8 cellular contexts compared by ENCODE assay signal in genomic region chr18:21740724-21741510, GRCh38. TPM values are rescaled to one million over a fixed set of nuclear protein-coding genes. Genes with fewer than 3 reads are reported as not detected.
DNase-seq lines count a peak whose midpoint lies in the region; ATAC-seq and TF ChIP-seq lines count a peak whose summit lies in the region.

MIB1 (plus strand) TSS chr18:21740792; CDS start chr18:21741584, 792 bp downstream.

- TF ChIP-seq POLR2A in IMR-90 (IDR thresholded peaks at IDR 0.05; ENCODE audit: low read depth, low read length) = peak; percentile 71

- peak within 1 kb of the TSS; percentile 31; the same call in 1 of the 2 replicates for H2AK5ac ChIP-seq in IMR-90 (ENCODE audit: low read depth, low read length)

- H3K9me3 ChIP-seq in IMR-90 (ENCODE audit: control insufficient read depth, insufficient read depth, low read length) (no peaks in the 10 kb centered on the region), SJSA1 (replicated peaks) (no peaks in the 10 kb centered on the region)

- H3K27ac ChIP-seq in IMR-90 (ENCODE audit: insufficient read depth, low read length) (peak within 1 kb of the TSS; percentile 97), SJSA1 (peak within 1 kb of the TSS; percentile 84), adipose tissue (ENCODE audit: low read depth, low read length) (peak within 1 kb of the TSS; percentile 55)

- H3K4me1 ChIP-seq in IMR-90 (ENCODE audit: control insufficient read depth, insufficient read depth, low read length) (no peaks in the 10 kb centered on the region; the same call in 1 of the 2 replicates), SJSA1 (replicated peaks) (peaks cover 5% of the 10 kb centered on the region)

- dilution Hi-C loops in IMR-90 (cut with HindIII; ENCODE audit: low sequenced_read_pairs, unreplicated experiment) = no loop called here

- CTCF ChIA-PET in IMR-90 (lab: Yijun Ruan, JAX) = no interaction called here

- H4K5ac ChIP-seq in IMR-90 (ENCODE audit: low read depth, low read length) = peak within 1 kb of the TSS; percentile 46; the same call in 1 of the 2 replicates

- peak within 1 kb of the TSS; percentile 74; the same call in 1 of the 2 replicates for H3K18ac ChIP-seq in IMR-90 (ENCODE audit: low read depth, low read length)

- no peaks in the 10 kb centered on the region; the same call in 1 of the 2 replicates for H3K36me3 ChIP-seq in IMR-90 (ENCODE audit: control insufficient read depth, insufficient read depth, low read length)
- H3K36me3 ChIP-seq in SJSA1 = peaks cover 11% of the 10 kb centered on the region

- intact Hi-C loops in IMR-90 (cut with micrococcal nuclease) (loop anchor here (1.0 to 10.0 kb wide), 3 partner anchors 38 to 126 kb away; partner anchors contain the start of gene SNRPD1), left cardiac atrium (cut with DNase I) (no loop called here), posterior vena cava (cut with DNase I) (no loop called here)

- in situ Hi-C loops in G401 (cut with HindIII; ENCODE audit: low sequenced_read_pairs) (no loop called here), IMR-90 (cut with MboI; ENCODE audit: low sequenced_read_pairs) (no loop called here)

- ATAC-seq in GM21619 (IDR thresholded peaks at IDR 0.05; ENCODE audit: unreplicated experiment) = peak; percentile 47
- ATAC-seq in IMR-90 (ENCODE audit: low read depth) = peak; percentile 80
- ATAC-seq in left cardiac atrium = peak; percentile 85 to 89

- DNase-seq in G401 (ENCODE audit: low spot score) (no peak), IMR-90 (peak; percentile 41), SJSA1 (ENCODE audit: low read depth in 1 of 2, low spot score in 2 of 2) (peak in 1 of 2 experiments; percentile 99), left cardiac atrium (no peak), posterior vena cava (ENCODE audit: low spot score) (peak; percentile 100), HCEC 1CT (no peak)

- WGBS in IMR-90 (ENCODE audit: extremely low coverage in 2 of 2, insufficient read length in 1 of 2), 2 experiments = 0% methylated on average over 25 of the region's 95 CpGs; no CpG with 5 or more reads in 1 of the 2 experiments
- WGBS in adipose tissue, 3 donors = 1% methylated on average over 66 to 92 of the region's 95 CpGs

- TF ChIP-seq RAD21 in IMR-90 (IDR thresholded peaks at IDR 0.05; ENCODE audit: low read length) = no peak

- H2BK15ac ChIP-seq in IMR-90 (ENCODE audit: low read depth, low read length) = no peak within 1 kb of the TSS; the same call in 2 of the 3 replicates

- H3K79me1 ChIP-seq in IMR-90 (ENCODE audit: low read depth in 1 of 2, low read length in 2 of 2) = peaks cover 14 to 38% of the 10 kb centered on the region in 2 experiments

- peak within 1 kb of the TSS; percentile 85 for H3K4ac ChIP-seq in IMR-90 (ENCODE audit: low read depth, low read length)

- H4K91ac ChIP-seq in IMR-90 (ENCODE audit: insufficient read depth, low read depth, low read length) = peak within 1 kb of the TSS; percentile 67

- peak within 1 kb of the TSS; percentile 91 for H3K23ac ChIP-seq in IMR-90 (ENCODE audit: low read depth, low read length)

- H3K9me1 ChIP-seq in IMR-90 (ENCODE audit: insufficient read depth, low read length) = no peaks in the 10 kb centered on the region

- H2AFZ ChIP-seq in IMR-90 (replicated peaks; ENCODE audit: low read length, poor library complexity) = peak within 1 kb of the TSS; percentile 97

- H4K20me1 ChIP-seq in IMR-90 (ENCODE audit: insufficient read depth, low read length) = peaks cover 19% of the 10 kb centered on the region; the same call in 1 of the 2 replicates

- H3K4me3 ChIP-seq in IMR-90 (ENCODE audit: insufficient read depth, low read depth, low read length) = peak within 1 kb of the TSS; percentile 78
- peak within 1 kb of the TSS; percentile 77 for H3K4me3 ChIP-seq in SJSA1

- TF ChIP-seq CTCF in IMR-90 (conservative IDR thresholded peaks at IDR 0.05; ENCODE audit: low read depth, low read length) = no peak

- no TSS peak for BruUV-seq in IMR-90 (replicated peaks; lab: Mats Ljungman, UMichigan)

- H3K4me2 ChIP-seq in IMR-90 (ENCODE audit: low read depth, low read length) = peak within 1 kb of the TSS; percentile 85

- no peak within 1 kb of the TSS for H2BK20ac ChIP-seq in IMR-90 (ENCODE audit: low read depth, low read length)

- H3K14ac ChIP-seq in IMR-90 (replicated peaks; ENCODE audit: low read depth, low read length) = peak within 1 kb of the TSS; percentile 82

- peak within 1 kb of the TSS; percentile 94 for H3K9ac ChIP-seq in IMR-90 (ENCODE audit: low read depth, low read length)

- H3K27me3 ChIP-seq in IMR-90 (ENCODE audit: control insufficient read depth, insufficient read depth, low read length) = no peaks in the 10 kb centered on the region
- no peaks in the 10 kb centered on the region for H3K27me3 ChIP-seq in SJSA1 (replicated peaks)

- H2BK5ac ChIP-seq in IMR-90 (ENCODE audit: low read depth, low read length, poor library complexity, severe bottlenecking) = peak within 1 kb of the TSS; percentile 94

- H3K56ac ChIP-seq in IMR-90 (ENCODE audit: extremely low read depth, insufficient read depth, low read length) = peak within 1 kb of the TSS; percentile 91

- POLR2A ChIA-PET in IMR-90 (lab: Charles Lee; ENCODE audit: unreplicated experiment) = interaction anchor here (0.6 kb wide), 3 partner anchors 19 to 135 kb away, joined by 3 to 6 read pairs (median 4); no protein-coding TSS in a partner anchor

- peak within 1 kb of the TSS; percentile 78 for H2BK120ac ChIP-seq in IMR-90 (ENCODE audit: low read depth, low read length)

- peak within 1 kb of the TSS; percentile 93 for H2AK9ac ChIP-seq in IMR-90 (replicated peaks; ENCODE audit: low read depth, low read length, poor library complexity)

- H4K8ac ChIP-seq in IMR-90 (ENCODE audit: low read depth in 2 of 2, low read length in 2 of 2) = peak within 1 kb of the TSS; percentile 52 to 80; a peak in 3 of 4 replicates

TF ChIP-seq in IMR-90, 13 proteins besides CTCF, POLR2A, EP300 and RAD21:
- TF ChIP-seq CHD1 (IDR thresholded peaks at IDR 0.05; ENCODE audit: low read depth, low read length) (0 out of 2 replicates have a peak, but pooled peaks have one; percentile 20), CEBPB (IDR thresholded peaks at IDR 0.05; ENCODE audit: low read depth, low read length) (peak; percentile 97), RCOR1 (IDR thresholded peaks at IDR 0.05; ENCODE audit: insufficient replicate concordance, low read length) (no peak)

RNA-seq across cellular contexts. Expression of gene MIB1, which starts in this region (rescaled TPM):
- total RNA-seq in G401 (2014; rRNA removed; shearing (Covaris generic)) = 36.1 and 66.7 TPM in 2 replicates
- total RNA-seq in IMR-90 (2012; rRNA removed) (80.1 and 83.6 TPM in 2 replicates), left cardiac atrium (10 to 100 TPM; 21.0 to 26.6 TPM), posterior vena cava (10 to 100 TPM; 39.0 to 47.8 TPM)
- polyA plus RNA-seq in IMR-90 (2012; rRNA removed) (4.6 and 5.9 TPM in 2 replicates), adipose tissue (1 to 10 TPM; 4.6 to 7.5 (median 5.5) TPM)
- 1.1 and 1.5 TPM in 2 replicates for polyA plus RNA-seq in IMR-90 (2012; cell fraction: cytosol; rRNA removed)
- 1.3 and 8.3 TPM in 2 replicates for polyA plus RNA-seq in IMR-90 (2012; cell fraction: nucleus; rRNA removed; ENCODE audit: low replicate concordance)
- total RNA-seq in SJSA1 (2014; rRNA removed; shearing (Covaris generic)) = 53.0 and 65.4 TPM in 2 replicates

Comparison
In these comparisons a context has a peak if more than half of its experiments do, and no peak if none do; other contexts are left out.
1. DNase-seq: peak in IMR-90 (single experiment) and posterior vena cava (single experiment); none in G401 (single experiment), left cardiac atrium (single experiment) and HCEC 1CT (single experiment).
2. Peak in every context shown above with its lines, with median percentiles within 50 percentile points of each other: ATAC-seq and H3K27ac ChIP-seq.